30 cellular contexts compared by ENCODE assay signal in the genomic region with DNA sequence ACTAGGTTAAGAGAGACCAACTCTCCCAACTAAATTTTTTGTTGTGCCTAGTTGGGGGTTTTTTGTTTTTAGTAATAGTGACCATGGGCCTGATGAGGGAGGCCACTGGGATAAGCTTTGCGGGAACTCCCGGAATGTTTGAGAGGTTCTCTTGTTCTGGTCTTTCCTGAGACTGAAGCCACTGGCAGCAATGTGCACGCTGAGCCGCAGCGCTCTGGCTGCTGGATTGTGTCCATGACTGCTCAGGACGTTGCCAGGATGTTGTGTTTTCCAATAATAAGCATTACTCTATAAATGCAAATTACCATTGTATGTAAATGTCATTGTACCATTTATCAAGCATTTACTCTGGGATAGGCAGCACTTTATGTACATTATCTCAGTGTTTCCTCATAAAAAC.
"Had no signal": no experiment of that assay in that cellular context is flagged by ENCODE, and none has a peak within 500 bp of the region (broad histone marks: within the 10 kb centered on the region; RNA-seq: fewer than 3 reads in every experiment).

No MANE protein-coding gene starts in this region.

- ATAC-seq: gastrocnemius medialis; lower lobe of right lung; mucosa of descending colon; natural killer cell treated with Interleukin-12 subunit alpha and Interleukin-12 subunit beta and Interleukin-15 and Interleukin-18, amount 100 ng/mL, for 72 hours; stimulated activated naive B cell treated with anti-CD40 and anti-IgM and Interleukin-4, amounts not matched to agents 10 μg/mL and 1 μg/mL and 100 μg/mL, for 72 hours; upper lobe of right lung had no signal

- H3K4me1 Mint-ChIP-seq: central memory CD8-positive, alpha-beta T cell; immature natural killer cell; stimulated activated naive B cell treated with anti-CD40 and anti-IgM and Interleukin-4, amounts not matched to agents 10 μg/mL and 1 μg/mL and 100 μg/mL, for 72 hours had no signal

- H3K27ac Mint-ChIP-seq: natural killer cell treated with Interleukin-12 subunit alpha and Interleukin-12 subunit beta and Interleukin-15 and Interleukin-18, amount 100 ng/mL, for 72 hours; stimulated activated naive B cell treated with anti-CD40 and anti-IgM and Interleukin-4, amounts not matched to agents 10 μg/mL and 1 μg/mL and 100 μg/mL, for 72 hours had no signal

- H3K27me3 ChIP-seq: breast epithelium, dorsolateral prefrontal cortex, gastrocnemius medialis, ovary, stomach, tibial artery, upper lobe of right lung had no signal

- H3K4me3 Mint-ChIP-seq: central memory CD8-positive, alpha-beta T cell; immature natural killer cell; natural killer cell treated with Interleukin-12 subunit alpha and Interleukin-12 subunit beta and Interleukin-15 and Interleukin-18, amount 100 ng/mL, for 72 hours; stimulated activated naive B cell treated with anti-CD40 and anti-IgM and Interleukin-4, amounts not matched to agents 10 μg/mL and 1 μg/mL and 100 μg/mL, for 72 hours had no signal

- H3K27ac ChIP-seq: gastrocnemius medialis, lower lobe of right lung, ovary, stomach, tibial artery, upper lobe of right lung had no signal

- H3K4me3 ChIP-seq: breast epithelium, dorsolateral prefrontal cortex, gastrocnemius medialis, lower lobe of right lung, mucosa of descending colon, ovary, stomach, tibial artery, upper lobe of right lung had no signal

- H3K9me3 Mint-ChIP-seq: central memory CD8-positive, alpha-beta T cell; immature natural killer cell; natural killer cell treated with Interleukin-12 subunit alpha and Interleukin-12 subunit beta and Interleukin-15 and Interleukin-18, amount 100 ng/mL, for 72 hours; stimulated activated naive B cell treated with anti-CD40 and anti-IgM and Interleukin-4, amounts not matched to agents 10 μg/mL and 1 μg/mL and 100 μg/mL, for 72 hours had no signal

- H3K4me1 ChIP-seq: breast epithelium, gastrocnemius medialis, lower lobe of right lung, stomach, tibial artery, upper lobe of right lung had no signal

- H3K27me3 Mint-ChIP-seq: central memory CD8-positive, alpha-beta T cell; natural killer cell treated with Interleukin-12 subunit alpha and Interleukin-12 subunit beta and Interleukin-15 and Interleukin-18, amount 100 ng/mL, for 72 hours; progenitor cell of endocrine pancreas; stimulated activated naive B cell treated with anti-CD40 and anti-IgM and Interleukin-4, amounts not matched to agents 10 μg/mL and 1 μg/mL and 100 μg/mL, for 72 hours had no signal

- H3K36me3 ChIP-seq: breast epithelium, ovary had no signal

- DNase-seq: activated CD4-positive, alpha-beta T cell treated with anti-CD3 and anti-CD28 coated beads for 4 hours; activated CD4-positive, alpha-beta T cell treated with anti-CD3 and anti-CD28 coated beads, Interleukin-2, amount 50 U/mL, for 48 hours; activated CD8-positive, alpha-beta memory T cell treated with anti-CD3 and anti-CD28 coated beads for 24 hours; activated gamma-delta T cell; activated naive CD4-positive, alpha-beta T cell treated with anti-CD3 and anti-CD28 coated beads, Interleukin-2, amount 50 U/mL, for 16 hours; activated T-cell treated with anti-CD3 and anti-CD28 coated beads, Interleukin-2, amount 50 U/mL, for 1 hour; amniotic stem cell; effector memory CD4-positive, alpha-beta T cell; erythroblast; gastrocnemius medialis; glutamatergic neuron; hippocampal formation; immature natural killer cell; kidney; lower lobe of right lung; mucosa of descending colon; ovary; retina; stimulated activated CD4-positive, alpha-beta T cell treated with anti-CD3 and anti-CD28 coated beads, Interleukin-15, amount 100 ng/mL, for 24 hours; stimulated activated CD4-positive, alpha-beta T cell treated with anti-CD3 and anti-CD28 coated beads, Interleukin-2, amount 100 ng/mL, for 24 hours; stimulated activated naive B cell treated with anti-CD40 and anti-IgM and Interleukin-4, amounts not matched to agents 10 μg/mL and 1 μg/mL and 100 μg/mL, for 72 hours; stomach; T-helper 1 cell; tibial artery; upper lobe of right lung had no signal

- H3K9me3 ChIP-seq: breast epithelium, gastrocnemius medialis, lower lobe of right lung, mucosa of descending colon, ovary, stomach, tibial artery, upper lobe of right lung had no signal
